In genomic region chr2:234427081-234428058, GRCh38 we compare ENCODE assay signal across 10 cellular contexts.
DNase-seq lines count a peak whose midpoint lies in the region; ATAC-seq and TF ChIP-seq lines count a peak whose summit lies in the region.
"Had no signal": no experiment of that assay in that cellular context is flagged by ENCODE, and none has a peak within 500 bp of the region (broad histone marks: within the 10 kb centered on the region; RNA-seq: fewer than 3 reads in every experiment).

No MANE protein-coding gene starts in this region.

- H3K4me1 Mint-ChIP-seq in activated CD8-positive, alpha-beta T cell treated with anti-CD3 and anti-CD28 coated beads, Interleukin-2, amount 10 ng/mL, durations not matched to agents 7 days and 5 days (ENCODE audit: low read depth), result peaks cover 76% of the 10 kb centered on the region

- H3K4me1 ChIP-seq in cardiac muscle cell (ENCODE audit: low read depth) (peaks cover 17% of the 10 kb centered on the region), upper lobe of right lung (peaks cover 23% of the 10 kb centered on the region)

- H3K27me3 Mint-ChIP-seq in activated CD8-positive, alpha-beta T cell treated with anti-CD3 and anti-CD28 coated beads, Interleukin-2, amount 10 ng/mL, durations not matched to agents 7 days and 5 days (ENCODE audit: low read depth), result no peaks in the 10 kb centered on the region

- DNase-seq in cardiac muscle cell (ENCODE audit: low read depth in 1 of 2, low spot score in 1 of 2), result peak; percentile 40 to 92
- no peak for DNase-seq in cardiac septum (ENCODE audit: low spot score)
- peak; percentile 58 for DNase-seq in activated CD8-positive, alpha-beta T cell treated with anti-CD3 and anti-CD28 coated beads, Interleukin-2, amount 10 ng/mL, durations not matched to agents 7 days and 5 days
- DNase-seq in iPS-NIHi11 (ENCODE audit: low spot score), result peak; percentile 74
- DNase-seq in upper lobe of right lung, result no peak
- no peak for DNase-seq in NOMO-1 treated with DMSO at 0.1 percent for 48 hours (lab: John Stamatoyannopoulos, UW; ENCODE audit: unreplicated experiment)
- DNase-seq in UCSD-AML1 (lab: John Stamatoyannopoulos, UW; ENCODE audit: unreplicated experiment), result no peak
- DNase-seq: GDM1, NCI-H446 had no signal

- intact Hi-C loops in cardiac septum (cut with DNase I), result no loop called here
- intact Hi-C loops in upper lobe of right lung (cut with DNase I), result no loop called here

- H3K27me3 ChIP-seq in cardiac muscle cell (no peaks in the 10 kb centered on the region), upper lobe of right lung (no peaks in the 10 kb centered on the region)

- peak; percentile 0 for ATAC-seq in activated CD8-positive, alpha-beta T cell treated with anti-CD3 and anti-CD28 coated beads, Interleukin-2, amount 10 ng/mL, durations not matched to agents 7 days and 5 days
- ATAC-seq in upper lobe of right lung (peak; percentile 68), HG02623 (IDR thresholded peaks at IDR 0.05; ENCODE audit: unreplicated experiment) (no peak)

- TF ChIP-seq CTCF in cardiac muscle cell (IDR thresholded peaks at IDR 0.05; ENCODE audit: low read depth, low read length) (no peak), upper lobe of right lung (IDR thresholded peaks at IDR 0.05) (no peak)

- peak overlapping the region; percentile 56 for H3K4me3 Mint-ChIP-seq in activated CD8-positive, alpha-beta T cell treated with anti-CD3 and anti-CD28 coated beads, Interleukin-2, amount 10 ng/mL, durations not matched to agents 7 days and 5 days

- CTCF ChIA-PET in activated CD8-positive, alpha-beta T cell treated with anti-CD3 and anti-CD28 coated beads, Interleukin-2, amount 10 ng/mL, durations not matched to agents 7 days and 5 days (lab: Charles Lee), result interaction anchor here (0.6 to 4.6 kb wide), 14 partner anchors 8 to 292 kb away, joined by 3 to 17 read pairs (median 4); partner anchors contain the start of gene ARL4C

- no peaks in the 10 kb centered on the region for H3K9me3 ChIP-seq in cardiac muscle cell (ENCODE audit: low read depth)
- no peaks in the 10 kb centered on the region for H3K9me3 ChIP-seq in upper lobe of right lung

- H3K27ac Mint-ChIP-seq in activated CD8-positive, alpha-beta T cell treated with anti-CD3 and anti-CD28 coated beads, Interleukin-2, amount 10 ng/mL, durations not matched to agents 7 days and 5 days, result peak overlapping the region; percentile 97

- POLR2A ChIA-PET in activated CD8-positive, alpha-beta T cell treated with anti-CD3 and anti-CD28 coated beads, Interleukin-2, amount 10 ng/mL, durations not matched to agents 7 days and 5 days (lab: Charles Lee), result interaction anchor here (0.7 to 7.0 kb wide), 9 partner anchors 11 to 136 kb away, joined by 3 to 99 read pairs (median 9); partner anchors contain the start of gene ARL4C

- peak overlapping the region; percentile 76 for H3K27ac ChIP-seq in cardiac muscle cell
- peak overlapping the region; percentile 61 for H3K27ac ChIP-seq in upper lobe of right lung

- no peaks in the 10 kb centered on the region for H3K9me3 Mint-ChIP-seq in activated CD8-positive, alpha-beta T cell treated with anti-CD3 and anti-CD28 coated beads, Interleukin-2, amount 10 ng/mL, durations not matched to agents 7 days and 5 days (ENCODE audit: insufficient read depth)

- no peak overlapping the region for H3K4me3 ChIP-seq in cardiac muscle cell
- H3K4me3 ChIP-seq in upper lobe of right lung, result no peak overlapping the region

- no peaks in the 10 kb centered on the region for H3K36me3 ChIP-seq in cardiac muscle cell
- no peaks in the 10 kb centered on the region for H3K36me3 ChIP-seq in upper lobe of right lung

- peaks cover 10% of the 10 kb centered on the region for H3K36me3 Mint-ChIP-seq in activated CD8-positive, alpha-beta T cell treated with anti-CD3 and anti-CD28 coated beads, Interleukin-2, amount 10 ng/mL, durations not matched to agents 7 days and 5 days (ENCODE audit: low read depth)

Comparison
In these comparisons a context has a peak if more than half of its experiments do, and no peak if none do; other contexts are left out.
1. DNase-seq: peak in cardiac muscle cell (2 of 2), activated CD8-positive, alpha-beta T cell treated with anti-CD3 and anti-CD28 coated beads, Interleukin-2, amount 10 ng/mL, durations not matched to agents 7 days and 5 days (single experiment) and iPS-NIHi11 (single experiment); none in cardiac septum (single experiment), upper lobe of right lung (single experiment), NOMO-1 treated with DMSO at 0.1 percent for 48 hours (single experiment) and UCSD-AML1 (single experiment).